17 cellular contexts compared by ENCODE assay signal in the genomic region with DNA sequence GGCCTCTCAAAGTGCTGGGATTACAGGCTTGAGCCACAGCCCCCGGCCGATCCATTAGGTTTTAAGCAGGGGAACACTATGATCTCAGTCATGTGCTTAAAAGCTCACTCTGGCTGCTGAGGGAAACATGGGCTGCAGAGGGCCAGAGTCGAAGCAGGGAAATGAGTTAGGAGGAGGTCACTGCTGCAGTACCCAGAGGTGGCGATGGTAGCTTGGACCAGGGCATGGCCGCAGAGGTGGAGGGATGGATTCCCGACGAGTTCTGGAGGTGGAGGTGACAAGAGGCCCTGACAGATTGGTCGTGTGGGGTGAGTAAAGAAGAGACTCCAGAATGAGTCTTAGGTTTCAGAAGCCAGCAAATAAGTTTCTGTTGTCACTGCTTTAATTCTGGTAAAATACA.
"Had no signal": no experiment of that assay in that cellular context is flagged by ENCODE, and none has a peak within 500 bp of the region (broad histone marks: within the 10 kb centered on the region; RNA-seq: fewer than 3 reads in every experiment).

No MANE protein-coding gene starts in this region.

- H3K4me3 ChIP-seq: body of pancreas, colonic mucosa, gastrocnemius medialis, testis, upper lobe of left lung had no signal

- H3K27ac ChIP-seq: body of pancreas, colonic mucosa, gastrocnemius medialis, testis, upper lobe of left lung, WERI-Rb-1 had no signal

- FAIRE-seq: keratinocyte had no signal

- H3K36me3 ChIP-seq: colonic mucosa, gastrocnemius medialis, upper lobe of left lung, WERI-Rb-1 had no signal

- H3K9me3 ChIP-seq: body of pancreas, colonic mucosa, gastrocnemius medialis, testis, upper lobe of left lung had no signal

- DNase-seq: activated CD4-positive, alpha-beta T cell treated with anti-CD3 and anti-CD28 coated beads for 1 hour; activated CD8-positive, alpha-beta memory T cell treated with anti-CD3 and anti-CD28 coated beads, Interleukin-2, amount 50 U/mL, for 4 hours; activated CD8-positive, alpha-beta T cell treated with anti-CD3 and anti-CD28 coated beads, Interleukin-2, amount 10 ng/mL, durations not matched to agents 7 days and 5 days; activated naive CD4-positive, alpha-beta T cell; central memory CD4-positive, alpha-beta T cell; colonic mucosa; erythroblast; gastrocnemius medialis; head of caudate nucleus; midbrain; T-helper 2 cell; testis; upper lobe of left lung; WERI-Rb-1 had no signal

- ATAC-seq: activated CD8-positive, alpha-beta T cell treated with anti-CD3 and anti-CD28 coated beads, Interleukin-2, amount 10 ng/mL, durations not matched to agents 7 days and 5 days; body of pancreas; gastrocnemius medialis; left lobe of liver had no signal

- H3K4me1 ChIP-seq: body of pancreas, colonic mucosa, gastrocnemius medialis, testis, upper lobe of left lung had no signal

- H3K27me3 ChIP-seq: body of pancreas, colonic mucosa, gastrocnemius medialis, testis, upper lobe of left lung had no signal
